13 cellular contexts compared by ENCODE assay signal in genomic region chrX:106952988-106953387, GRCh38. TPM values are rescaled to one million over a fixed set of nuclear protein-coding genes. Genes with fewer than 3 reads are reported as not detected.
A peak's percentile ranks its signal among the peaks of the same experiment; 100 is the strongest.
DNase-seq lines count a peak whose midpoint lies in the region; ATAC-seq, FAIRE-seq and TF ChIP-seq lines count a peak whose summit lies in the region.
"Had no signal": no experiment of that assay in that cellular context is flagged by ENCODE, and none has a peak within 500 bp of the region (broad histone marks: within the 10 kb centered on the region; RNA-seq: fewer than 3 reads in every experiment).

No MANE protein-coding gene starts in this region.

- H3K9me3 Mint-ChIP-seq in activated naive CD8-positive, alpha-beta T cell treated with anti-CD3 and anti-CD28 coated beads, Interleukin-2, amount 50 U/mL, for 24 hours: no peaks in the 10 kb centered on the region
- H3K9me3 Mint-ChIP-seq: stimulated activated naive CD8-positive, alpha-beta T cell treated with anti-CD3 and anti-CD28 coated beads, Interleukin-15, amount 100 ng/mL, for 72 hours had no signal

- no peaks in the 10 kb centered on the region for H3K79me2 ChIP-seq in keratinocyte (ENCODE audit: control insufficient read depth, insufficient read depth, low read length)

- no peak overlapping the region for H3K27ac Mint-ChIP-seq in activated naive CD8-positive, alpha-beta T cell treated with anti-CD3 and anti-CD28 coated beads, Interleukin-2, amount 50 U/mL, for 24 hours
- H3K27ac Mint-ChIP-seq: stimulated activated naive CD8-positive, alpha-beta T cell treated with anti-CD3 and anti-CD28 coated beads, Interleukin-15, amount 100 ng/mL, for 72 hours had no signal

- no peaks in the 10 kb centered on the region for H4K20me1 ChIP-seq in keratinocyte (ENCODE audit: control insufficient read depth, extremely low read depth, insufficient read depth, low read length)

- H3K9me3 ChIP-seq in AG04450 (ENCODE audit: control insufficient read depth, insufficient read depth, low read length) (no peaks in the 10 kb centered on the region), HEK293 (ENCODE audit: control insufficient read depth, insufficient read depth, low read depth, low read length) (no peaks in the 10 kb centered on the region), keratinocyte (ENCODE audit: control insufficient read depth, low read depth, low read length) (no peaks in the 10 kb centered on the region), WERI-Rb-1 (ENCODE audit: severe bottlenecking) (no peaks in the 10 kb centered on the region)
- H3K9me3 ChIP-seq: right atrium auricular region had no signal

- no peak overlapping the region for H3K4me2 ChIP-seq in keratinocyte (ENCODE audit: control insufficient read depth, extremely low read depth, insufficient read depth, low read depth, low read length)

- peak; percentile 48 for TF ChIP-seq CTCF in AG04450 (IDR thresholded peaks at IDR 0.05; ENCODE audit: low read depth, low read length)
- TF ChIP-seq CTCF in HEK293 (tag by site-specific recombination; IDR thresholded peaks at IDR 0.05): no peak
- TF ChIP-seq CTCF in VCaP (conservative IDR thresholded peaks at IDR 0.05): peak; percentile 51
- peak in 2 of 3 experiments; percentile 19 to 22 for TF ChIP-seq CTCF in keratinocyte (optimal IDR thresholded peaks at IDR 0.05 in 1 of 3, IDR thresholded peaks at IDR 0.05 in 1 of 3, conservative IDR thresholded peaks at IDR 0.05 in 1 of 3; ENCODE audit: extremely low read depth in 1 of 3, insufficient read depth in 2 of 3, low read length in 3 of 3)
- TF ChIP-seq CTCF in WERI-Rb-1 (IDR thresholded peaks at IDR 0.05; ENCODE audit: low read depth, low read length): no peak

- no peaks in the 10 kb centered on the region for H3K4me1 Mint-ChIP-seq in activated naive CD8-positive, alpha-beta T cell treated with anti-CD3 and anti-CD28 coated beads, Interleukin-2, amount 50 U/mL, for 24 hours
- H3K4me1 Mint-ChIP-seq: stimulated activated naive CD8-positive, alpha-beta T cell treated with anti-CD3 and anti-CD28 coated beads, Interleukin-15, amount 100 ng/mL, for 72 hours had no signal

- H3K36me3 ChIP-seq in HEK293 (ENCODE audit: control insufficient read depth in 2 of 2, insufficient read depth in 1 of 2, low read length in 2 of 2): peaks cover 23 to 70% of the 10 kb centered on the region in 2 experiments
- H3K36me3 ChIP-seq in keratinocyte (ENCODE audit: control insufficient read depth in 2 of 2, extremely low read depth in 1 of 2, insufficient read depth in 2 of 2, low read length in 2 of 2): peaks cover 0 to 2% of the 10 kb centered on the region in 2 experiments
- H3K36me3 ChIP-seq in WERI-Rb-1: no peaks in the 10 kb centered on the region
- H3K36me3 ChIP-seq: right atrium auricular region had no signal

- ATAC-seq in activated naive CD8-positive, alpha-beta T cell treated with anti-CD3 and anti-CD28 coated beads, Interleukin-2, amount 50 U/mL, for 24 hours: no peak
- ATAC-seq: stimulated activated naive CD8-positive, alpha-beta T cell treated with anti-CD3 and anti-CD28 coated beads, Interleukin-15, amount 100 ng/mL, for 72 hours had no signal

- no peaks in the 10 kb centered on the region for H3K27me3 ChIP-seq in AG04450 (ENCODE audit: control insufficient read depth, insufficient read depth, low read length)
- no peaks in the 10 kb centered on the region for H3K27me3 ChIP-seq in keratinocyte (ENCODE audit: control insufficient read depth, extremely low read depth, insufficient read depth, low read length)
- no peaks in the 10 kb centered on the region for H3K27me3 ChIP-seq in WERI-Rb-1 (ENCODE audit: insufficient read depth, low read depth, severe bottlenecking)
- H3K27me3 ChIP-seq: right atrium auricular region had no signal

- CTCF ChIA-PET in AG04450 (lab: Charles Lee) (interaction anchor here (0.9 to 1.6 kb wide), 5 partner anchors 9 to 59 kb away, joined by 3 to 5 read pairs (median 4); no protein-coding TSS in a partner anchor), HEK293 (lab: Yijun Ruan, JAX) (interaction anchor here (0.6 to 2.6 kb wide), 9 partner anchors 10 to 1092 kb away, joined by 3 to 16 read pairs (median 4); partner anchors contain the start of gene VSIG1)

- H3K27me3 Mint-ChIP-seq in activated naive CD8-positive, alpha-beta T cell treated with anti-CD3 and anti-CD28 coated beads, Interleukin-2, amount 50 U/mL, for 24 hours: no peaks in the 10 kb centered on the region
- H3K27me3 Mint-ChIP-seq: stimulated activated naive CD8-positive, alpha-beta T cell treated with anti-CD3 and anti-CD28 coated beads, Interleukin-15, amount 100 ng/mL, for 72 hours had no signal

- no peak overlapping the region for H3K27ac ChIP-seq in AG04450 (ENCODE audit: low read depth, low read length)
- no peak overlapping the region for H3K27ac ChIP-seq in HEK293 (ENCODE audit: extremely low read depth, low read depth, low read length)
- no peak overlapping the region for H3K27ac ChIP-seq in VCaP
- no peak overlapping the region for H3K27ac ChIP-seq in keratinocyte (ENCODE audit: control insufficient read depth, insufficient read depth, low read length)
- no peak overlapping the region for H3K27ac ChIP-seq in WERI-Rb-1
- H3K27ac ChIP-seq: right atrium auricular region had no signal

- dilution Hi-C loops in keratinocyte (cut with MboI; ENCODE audit: extremely low pct_ligation_motif_present, low sequenced_read_pairs): no loop called here

- H3K4me1 ChIP-seq in HEK293 (ENCODE audit: control insufficient read depth, insufficient read depth, low read length) (no peaks in the 10 kb centered on the region), keratinocyte (ENCODE audit: control insufficient read depth, extremely low read depth, insufficient read depth, low read length) (no peaks in the 10 kb centered on the region)
- H3K4me1 ChIP-seq: right atrium auricular region had no signal

- POLR2A ChIA-PET in AG04450 (lab: Yijun Ruan, JAX) (no interaction called here), HEK293 (lab: Yijun Ruan, JAX) (no interaction called here)

- H3K9me1 ChIP-seq in keratinocyte (ENCODE audit: control insufficient read depth, extremely low read depth, insufficient read depth, low read length): no peaks in the 10 kb centered on the region

- FAIRE-seq in keratinocyte (lab: Jason Lieb, UNC): no peak
- FAIRE-seq: endometrium had no signal

- no peak overlapping the region for H3K9ac ChIP-seq in keratinocyte (ENCODE audit: control insufficient read depth, extremely low read depth, insufficient read depth, low read length)

- no peak overlapping the region for H3K4me3 ChIP-seq in AG04450 (ENCODE audit: low read depth, low read length)
- H3K4me3 ChIP-seq in HEK293 (ENCODE audit: low read depth, low read length): no peak overlapping the region
- H3K4me3 ChIP-seq in keratinocyte (ENCODE audit: control insufficient read depth in 2 of 3, extremely low read depth in 1 of 3, insufficient read depth in 2 of 3, low read depth in 1 of 3, low read length in 3 of 3): no peak overlapping the region
- no peak overlapping the region for H3K4me3 ChIP-seq in WERI-Rb-1 (ENCODE audit: low read depth, low read length)
- H3K4me3 ChIP-seq: right atrium auricular region had no signal

- H3K36me3 Mint-ChIP-seq in activated naive CD8-positive, alpha-beta T cell treated with anti-CD3 and anti-CD28 coated beads, Interleukin-2, amount 50 U/mL, for 24 hours (ENCODE audit: low read depth): peaks cover 9% of the 10 kb centered on the region

- no peak overlapping the region for H3K4me3 Mint-ChIP-seq in activated naive CD8-positive, alpha-beta T cell treated with anti-CD3 and anti-CD28 coated beads, Interleukin-2, amount 50 U/mL, for 24 hours
- H3K4me3 Mint-ChIP-seq: stimulated activated naive CD8-positive, alpha-beta T cell treated with anti-CD3 and anti-CD28 coated beads, Interleukin-15, amount 100 ng/mL, for 72 hours had no signal

- no peak for DNase-seq in AG04450 (ENCODE audit: low read depth, low spot score)
- no peak for DNase-seq in keratinocyte (ENCODE audit: low read depth, low spot score)
- DNase-seq in T1000 (lab: John Stamatoyannopoulos, UW): no peak
- no peak for DNase-seq in activated naive CD8-positive, alpha-beta T cell treated with anti-CD3 and anti-CD28 coated beads, Interleukin-2, amount 50 U/mL, for 24 hours
- no peak for DNase-seq in stimulated activated CD4-positive, alpha-beta T cell treated with anti-CD3 and anti-CD28 coated beads, Interleukin-12 subunit alpha, Interleukin-12 subunit beta, amount 100 ng/mL, for 4 hours
- no peak for DNase-seq in WERI-Rb-1
- DNase-seq: GDM1; NCI-H187 treated with DMSO at 0.1 percent for 48 hours; stimulated activated naive CD8-positive, alpha-beta T cell treated with anti-CD3 and anti-CD28 coated beads, Interleukin-15, amount 100 ng/mL, for 72 hours had no signal

- no peak overlapping the region for H2AFZ ChIP-seq in keratinocyte (ENCODE audit: control insufficient read depth, low read length)

RNA-seq across cellular contexts. Expression of gene CLDN2, which starts 32.8 kb away (rescaled TPM):
- polyA plus RNA-seq in AG04450 (2011; rRNA removed) (0.04 TPM in 1 of 2 replicates, not detected in the other), keratinocyte (not detected in 3 replicates)
- polyA minus RNA-seq in AG04450 (2011; rRNA and poly(A)+ RNA removed): not detected in 2 replicates
- polyA plus RNA-seq in keratinocyte (2011; ENCODE audit: low read depth): not detected
- polyA plus RNA-seq in keratinocyte (2011; cell fraction: cytosol; rRNA removed): not detected in 2 replicates
- polyA plus RNA-seq in keratinocyte (2011; cell fraction: nucleus; rRNA removed): not detected in 2 replicates
- 0.05 and 0.17 TPM in 2 replicates for polyA plus RNA-seq in keratinocyte (2012; ENCODE audit: low replicate concordance)
- polyA minus RNA-seq in keratinocyte: not detected in 3 replicates
- not detected for polyA minus RNA-seq in keratinocyte (2011; cell fraction: cytosol; rRNA and poly(A)+ RNA removed)
- polyA minus RNA-seq in keratinocyte (2011; cell fraction: nucleus; rRNA and poly(A)+ RNA removed): not detected in 2 replicates

RNA-seq across cellular contexts. Expression of gene MORC4, which starts 47.0 kb away (rescaled TPM):
- polyA plus RNA-seq in AG04450 (2011; rRNA removed): 30.3 and 36.0 TPM in 2 replicates
- 19.5 and 28.0 TPM in 2 replicates for polyA minus RNA-seq in AG04450 (2011; rRNA and poly(A)+ RNA removed)
- polyA plus RNA-seq in keratinocyte: 13.5 to 21.0 TPM (median 16.4 TPM) in 3 replicates
- 14.7 TPM for polyA plus RNA-seq in keratinocyte (2011; ENCODE audit: low read depth)
- polyA plus RNA-seq in keratinocyte (2011; cell fraction: cytosol; rRNA removed): 11.1 and 19.7 TPM in 2 replicates
- 16.8 and 19.2 TPM in 2 replicates for polyA plus RNA-seq in keratinocyte (2011; cell fraction: nucleus; rRNA removed)
- 14.6 and 15.5 TPM in 2 replicates for polyA plus RNA-seq in keratinocyte (2012; ENCODE audit: low replicate concordance)
- 9.0 to 23.4 TPM (median 13.3 TPM) in 3 replicates for polyA minus RNA-seq in keratinocyte
- 12.7 TPM for polyA minus RNA-seq in keratinocyte (2011; cell fraction: cytosol; rRNA and poly(A)+ RNA removed)
- polyA minus RNA-seq in keratinocyte (2011; cell fraction: nucleus; rRNA and poly(A)+ RNA removed): 9.3 and 16.0 TPM in 2 replicates

RNA-seq across cellular contexts. Expression of gene RIPPLY1, which starts 49.8 kb away (rescaled TPM):
- not detected in 2 replicates for polyA plus RNA-seq in AG04450 (2011; rRNA removed)
- polyA minus RNA-seq in AG04450 (2011; rRNA and poly(A)+ RNA removed): not detected in 2 replicates
- polyA plus RNA-seq in keratinocyte: not detected in 3 replicates
- polyA plus RNA-seq in keratinocyte (2011; ENCODE audit: low read depth): not detected
- polyA plus RNA-seq in keratinocyte (2011; cell fraction: cytosol; rRNA removed): not detected in 2 replicates
- polyA plus RNA-seq in keratinocyte (2011; cell fraction: nucleus; rRNA removed): not detected in 2 replicates
- polyA plus RNA-seq in keratinocyte (2012; ENCODE audit: low replicate concordance): not detected in 2 replicates
- polyA minus RNA-seq in keratinocyte: not detected in 3 replicates
- not detected for polyA minus RNA-seq in keratinocyte (2011; cell fraction: cytosol; rRNA and poly(A)+ RNA removed)
- polyA minus RNA-seq in keratinocyte (2011; cell fraction: nucleus; rRNA and poly(A)+ RNA removed): not detected in 2 replicates

Comparison
In these comparisons a context has a peak if more than half of its experiments do, and no peak if none do; other contexts are left out.
1. CTCF ChIP-seq: peak in AG04450 (single experiment), VCaP (single experiment) and keratinocyte (2 of 3); none in HEK293 (single experiment) and WERI-Rb-1 (single experiment).